ENCODE assay signal across 9 cellular contexts in the genomic region with DNA sequence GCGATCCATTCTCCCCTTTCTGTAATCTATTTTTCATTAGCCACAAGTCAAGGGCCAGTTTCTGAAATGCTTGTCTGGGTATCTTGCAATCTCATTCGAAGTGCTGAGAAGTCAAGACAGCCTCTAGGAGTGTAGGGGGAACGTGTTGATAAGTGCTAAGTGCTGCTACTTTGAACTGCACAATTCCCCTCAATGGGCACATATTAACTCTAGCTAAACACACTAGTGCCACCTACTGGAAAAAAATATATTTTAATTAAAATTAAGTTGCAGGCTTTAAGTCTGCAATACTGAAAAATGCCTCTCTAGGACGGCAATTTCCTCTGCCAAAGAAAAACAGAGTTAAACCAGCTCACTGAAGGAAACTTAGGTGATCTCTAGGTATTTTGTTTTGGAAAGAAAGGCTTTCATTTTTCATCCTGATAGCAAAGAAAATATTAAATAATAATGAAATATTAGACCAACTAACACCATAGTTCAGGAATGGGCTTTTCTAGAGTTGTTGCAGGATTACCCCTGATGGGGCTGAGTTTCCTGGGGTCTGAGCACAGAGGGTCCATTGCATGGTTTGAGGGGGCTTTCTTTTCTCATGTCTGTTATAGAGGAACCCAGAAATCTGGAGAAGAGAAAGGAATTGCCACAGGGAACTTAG.
DNase-seq lines count a peak whose midpoint lies in the region; ATAC-seq, FAIRE-seq and TF ChIP-seq lines count a peak whose summit lies in the region.
"Had no signal": no experiment of that assay in that cellular context is flagged by ENCODE, and none has a peak within 500 bp of the region (broad histone marks: within the 10 kb centered on the region; RNA-seq: fewer than 3 reads in every experiment).

No MANE protein-coding gene starts in this region.

- H3K36me3 Mint-ChIP-seq in Caco-2 (ENCODE audit: insufficient read depth, unreplicated experiment), result no peaks in the 10 kb centered on the region

- TF ChIP-seq POLR2A in HepG2 (IDR thresholded peaks at IDR 0.05; ENCODE audit: insufficient read depth in 1 of 2, low read depth in 2 of 2, low read length in 2 of 2), result no peak

- H3K4me2 ChIP-seq in OCI-LY7 (ENCODE audit: low read length), result no peak overlapping the region
- no peak overlapping the region for H3K4me2 ChIP-seq in HepG2 (ENCODE audit: low read depth, low read length)

- TF ChIP-seq EP300 in HepG2 (IDR thresholded peaks at IDR 0.05; ENCODE audit: low read depth in 2 of 2, low read length in 2 of 2) (no peak), HepG2 (CRISPR knock-in tag; IDR thresholded peaks at IDR 0.05; ENCODE audit: borderline replicate concordance) (no peak)

- H3K79me2 ChIP-seq in OCI-LY7 (ENCODE audit: insufficient read depth, low read depth, low read length) (no peaks in the 10 kb centered on the region), HepG2 (ENCODE audit: insufficient read depth, low read length) (no peaks in the 10 kb centered on the region)

- H3K9me3 ChIP-seq in Caco-2 (no peaks in the 10 kb centered on the region), OCI-LY7 (ENCODE audit: low read length) (no peaks in the 10 kb centered on the region), HepG2 (ENCODE audit: low read length) (no peaks in the 10 kb centered on the region)

- ATAC-seq in HepG2, result peak; percentile 82

- peaks cover 6% of the 10 kb centered on the region for H3K4me1 Mint-ChIP-seq in Caco-2 (ENCODE audit: low read depth, unreplicated experiment)

- BruUV-seq in Caco-2 (replicated peaks; lab: Mats Ljungman, UMichigan) (no TSS peak), OCI-LY7 (replicated peaks; lab: Mats Ljungman, UMichigan) (no TSS peak), HepG2 (replicated peaks; lab: Mats Ljungman, UMichigan) (no TSS peak)

- TF ChIP-seq CTCF in Caco-2 (IDR thresholded peaks at IDR 0.05; ENCODE audit: insufficient read depth in 1 of 2, low read depth in 1 of 2, low read length in 1 of 2, severe bottlenecking in 1 of 2, unreplicated experiment in 1 of 2), result peak; percentile 32 to 56
- peak; percentile 82 for TF ChIP-seq CTCF in OCI-LY7 (conservative IDR thresholded peaks at IDR 0.05; ENCODE audit: low read length)
- TF ChIP-seq CTCF in HepG2 (CRISPR knock-in tag; IDR thresholded peaks at IDR 0.05), result peak; percentile 65

- no peak overlapping the region for H2AFZ ChIP-seq in OCI-LY7 (ENCODE audit: low read length)
- no peak overlapping the region for H2AFZ ChIP-seq in HepG2 (ENCODE audit: low read length)

- in situ Hi-C loops in KBM-7 (cut with MboI; ENCODE audit: low pct_unique_long_range_greater_than_20kb, low sequenced_read_pairs), result loop anchor here (25.0 kb wide), 1 partner anchor 554 kb away; no protein-coding TSS in a partner anchor
- in situ Hi-C loops in HepG2 (cut with HindIII; ENCODE audit: extremely low pct_ligation_motif_present, low pct_unique_long_range_greater_than_20kb), result loop anchor here (5.0 kb wide), 2 partner anchors 409 to 539 kb away; no protein-coding TSS in a partner anchor

- no peaks in the 10 kb centered on the region for H3K9me2 ChIP-seq in OCI-LY7 (ENCODE audit: insufficient read depth, low read length)

- 23% methylated on average over 4 of the region's 4 CpGs for WGBS in HepG2 (ENCODE audit: low lambda C conversion rate)

- H3K9me3 Mint-ChIP-seq in Caco-2 (ENCODE audit: unreplicated experiment), result peaks cover 6% of the 10 kb centered on the region
- H3K9me3 Mint-ChIP-seq: T-helper 1 cell treated with Interleukin-12 subunit alpha and Interleukin-12 subunit beta and Interleukin-4 antibody, amounts not matched to agents 30 μg/mL and 1 μg/mL, for 36 hours had no signal

- TF ChIP-seq RAD21 in HepG2 (CRISPR knock-in tag; IDR thresholded peaks at IDR 0.05), result peak; percentile 53; the same call in 1 of the 2 replicates

- H3K9ac ChIP-seq in HepG2 (ENCODE audit: insufficient read depth, low read depth, low read length), result no peak overlapping the region

- DNase-seq in Caco-2, result peak in 1 of 2 experiments; percentile 21
- DNase-seq in GM19238 (ENCODE audit: insufficient read length, low spot score), result peak; percentile 10
- peak; percentile 67 for DNase-seq in KBM-7
- peak; percentile 81 for DNase-seq in OCI-LY7 (ENCODE audit: low spot score)
- DNase-seq in HepG2 (ENCODE audit: low spot score), result peak; percentile 36
- peak; percentile 48 for DNase-seq in urothelium cell line (ENCODE audit: low spot score)
- DNase-seq in stimulated activated CD4-positive, alpha-beta T cell treated with anti-CD3 and anti-CD28 coated beads, Interleukin-2, amount 100 ng/mL, for 48 hours, result no peak

- POLR2A ChIA-PET in Caco-2 (lab: Charles Lee), result no interaction called here
- POLR2A ChIA-PET in OCI-LY7 (lab: Charles Lee), result interaction anchor here (0.5 to 0.7 kb wide), 3 partner anchors 408 to 540 kb away, joined by 3 read pairs; no protein-coding TSS in a partner anchor
- POLR2A ChIA-PET in HepG2 (lab: Yijun Ruan, JAX), result no interaction called here

- H3K27me3 ChIP-seq in Caco-2 (replicated peaks; ENCODE audit: control insufficient read depth, insufficient read depth, low read length) (no peaks in the 10 kb centered on the region), HepG2 (ENCODE audit: control insufficient read depth in 1 of 2, insufficient read depth in 2 of 2, low read length in 2 of 2) (no peaks in the 10 kb centered on the region)

- no peak overlapping the region for H3K4me3 Mint-ChIP-seq in Caco-2 (ENCODE audit: unreplicated experiment)
- H3K4me3 Mint-ChIP-seq: T-helper 1 cell treated with Interleukin-12 subunit alpha and Interleukin-12 subunit beta and Interleukin-4 antibody, amounts not matched to agents 30 μg/mL and 1 μg/mL, for 36 hours had no signal

- H4K20me1 ChIP-seq in OCI-LY7 (ENCODE audit: insufficient read depth, low read length) (no peaks in the 10 kb centered on the region; the same call in 1 of the 2 replicates), HepG2 (ENCODE audit: insufficient read depth, low read length) (no peaks in the 10 kb centered on the region)

- intact Hi-C loops in Caco-2 (cut with micrococcal nuclease; ENCODE audit: unreplicated experiment) (loop anchor here (1.0 to 5.0 kb wide), 5 partner anchors 43 to 540 kb away; a partner anchor contains a TSS), OCI-LY7 (cut with micrococcal nuclease; ENCODE audit: unreplicated experiment) (loop anchor here (1.0 to 2.0 kb wide), 2 partner anchors 539 to 562 kb away; no protein-coding TSS in a partner anchor), HepG2 (cut with micrococcal nuclease; ENCODE audit: unreplicated experiment) (loop anchor here (1.0 kb wide), 2 partner anchors 409 to 540 kb away; no protein-coding TSS in a partner anchor)

- H3K4me1 ChIP-seq in Caco-2 (no peaks in the 10 kb centered on the region), OCI-LY7 (ENCODE audit: insufficient read depth, low read length, poor library complexity, severe bottlenecking) (no peaks in the 10 kb centered on the region), HepG2 (ENCODE audit: insufficient read depth, low read length) (peaks cover 23% of the 10 kb centered on the region)

- H3K27ac ChIP-seq in OCI-LY7 (ENCODE audit: low read depth, low read length, poor library complexity, severe bottlenecking) (no peak overlapping the region), HepG2 (ENCODE audit: extremely low read length, insufficient read depth, low read length) (no peak overlapping the region)

- no peaks in the 10 kb centered on the region for H3K27me3 Mint-ChIP-seq in Caco-2 (ENCODE audit: insufficient read depth, unreplicated experiment)

- H3K36me3 ChIP-seq in Caco-2 (ENCODE audit: control insufficient read depth, insufficient read depth, low read length) (no peaks in the 10 kb centered on the region), OCI-LY7 (ENCODE audit: insufficient read depth, low read length) (no peaks in the 10 kb centered on the region), HepG2 (replicated peaks in 1 of 2; ENCODE audit: control insufficient read depth in 1 of 2, insufficient read depth in 2 of 2, low read length in 2 of 2) (no peaks in the 10 kb centered on the region)

- FAIRE-seq in colon (lab: Jason Lieb, UNC), result peak; percentile 21
- FAIRE-seq in HepG2 (lab: Jason Lieb, UNC), result no peak
- FAIRE-seq in urothelium cell line (lab: Jason Lieb, UNC), result no peak

- no peak overlapping the region for H3K4me3 ChIP-seq in Caco-2 (ENCODE audit: low read depth, low read length)
- no peak overlapping the region for H3K4me3 ChIP-seq in OCI-LY7 (ENCODE audit: low read depth, low read length, poor library complexity, severe bottlenecking)
- H3K4me3 ChIP-seq in HepG2 (replicated peaks in 1 of 3; ENCODE audit: insufficient read depth in 1 of 3, low read depth in 2 of 3, low read length in 3 of 3), result no peak overlapping the region

- H3K27ac Mint-ChIP-seq in Caco-2 (ENCODE audit: unreplicated experiment), result no peak overlapping the region
- H3K27ac Mint-ChIP-seq: T-helper 1 cell treated with Interleukin-12 subunit alpha and Interleukin-12 subunit beta and Interleukin-4 antibody, amounts not matched to agents 30 μg/mL and 1 μg/mL, for 36 hours had no signal

- CTCF ChIA-PET in Caco-2 (lab: Charles Lee) (interaction anchor here (0.6 to 1.6 kb wide), 2 partner anchors 408 to 562 kb away, joined by 3 to 8 read pairs; no protein-coding TSS in a partner anchor), OCI-LY7 (lab: Charles Lee; ENCODE audit: unreplicated experiment) (no interaction called here), HepG2 (lab: Yijun Ruan, JAX; ENCODE audit: low intra/inter-chr PET ratio, low total read pairs) (interaction anchor here (1.2 to 2.4 kb wide), 4 partner anchors 409 to 562 kb away, joined by 5 to 23 read pairs (median 10); no protein-coding TSS in a partner anchor)

TF ChIP-seq in HepG2, 621 proteins besides CTCF, POLR2A, EP300 and RAD21 (continues in another document):
- TF ChIP-seq HMG20A (CRISPR knock-in tag; IDR thresholded peaks at IDR 0.05; ENCODE audit: borderline replicate concordance) (0 out of 2 replicates have a peak, but pooled peaks have one; percentile 7), MIXL1 (CRISPR knock-in tag; IDR thresholded peaks at IDR 0.05) (peak; percentile 71; the same call in 1 of the 2 replicates), ZBTB7A (CRISPR knock-in tag; IDR thresholded peaks at IDR 0.05) (no peak), ZNF629 (CRISPR knock-in tag; conservative IDR thresholded peaks at IDR 0.05) (peak; percentile 81), CHCHD3 (CRISPR knock-in tag; IDR thresholded peaks at IDR 0.05) (no peak), SMC3 (IDR thresholded peaks at IDR 0.05; ENCODE audit: low read length) (peak; percentile 72)

Comparison
In these comparisons a context has a peak if more than half of its experiments do, and no peak if none do; other contexts are left out.
1. DNase-seq: peak in GM19238 (single experiment), KBM-7 (single experiment), OCI-LY7 (single experiment), HepG2 (single experiment) and urothelium cell line (single experiment); none in stimulated activated CD4-positive, alpha-beta T cell treated with anti-CD3 and anti-CD28 coated beads, Interleukin-2, amount 100 ng/mL, for 48 hours (0 of 2).
2. Peak in every context shown above with its lines, with median percentiles within 50 percentile points of each other: CTCF ChIP-seq.